Comparison of ENCODE assay signal across 1 cellular context in genomic region chr1:46643368-46643775, GRCh38.
A peak's percentile ranks its signal among the peaks of the same experiment; 100 is the strongest.
TF ChIP-seq lines count a peak whose summit lies in the region.

No MANE protein-coding gene starts in this region.

TF ChIP-seq in HepG2, 621 proteins besides CTCF, POLR2A, EP300 and RAD21 (continued from another document):
- TF ChIP-seq, protein P1, sequence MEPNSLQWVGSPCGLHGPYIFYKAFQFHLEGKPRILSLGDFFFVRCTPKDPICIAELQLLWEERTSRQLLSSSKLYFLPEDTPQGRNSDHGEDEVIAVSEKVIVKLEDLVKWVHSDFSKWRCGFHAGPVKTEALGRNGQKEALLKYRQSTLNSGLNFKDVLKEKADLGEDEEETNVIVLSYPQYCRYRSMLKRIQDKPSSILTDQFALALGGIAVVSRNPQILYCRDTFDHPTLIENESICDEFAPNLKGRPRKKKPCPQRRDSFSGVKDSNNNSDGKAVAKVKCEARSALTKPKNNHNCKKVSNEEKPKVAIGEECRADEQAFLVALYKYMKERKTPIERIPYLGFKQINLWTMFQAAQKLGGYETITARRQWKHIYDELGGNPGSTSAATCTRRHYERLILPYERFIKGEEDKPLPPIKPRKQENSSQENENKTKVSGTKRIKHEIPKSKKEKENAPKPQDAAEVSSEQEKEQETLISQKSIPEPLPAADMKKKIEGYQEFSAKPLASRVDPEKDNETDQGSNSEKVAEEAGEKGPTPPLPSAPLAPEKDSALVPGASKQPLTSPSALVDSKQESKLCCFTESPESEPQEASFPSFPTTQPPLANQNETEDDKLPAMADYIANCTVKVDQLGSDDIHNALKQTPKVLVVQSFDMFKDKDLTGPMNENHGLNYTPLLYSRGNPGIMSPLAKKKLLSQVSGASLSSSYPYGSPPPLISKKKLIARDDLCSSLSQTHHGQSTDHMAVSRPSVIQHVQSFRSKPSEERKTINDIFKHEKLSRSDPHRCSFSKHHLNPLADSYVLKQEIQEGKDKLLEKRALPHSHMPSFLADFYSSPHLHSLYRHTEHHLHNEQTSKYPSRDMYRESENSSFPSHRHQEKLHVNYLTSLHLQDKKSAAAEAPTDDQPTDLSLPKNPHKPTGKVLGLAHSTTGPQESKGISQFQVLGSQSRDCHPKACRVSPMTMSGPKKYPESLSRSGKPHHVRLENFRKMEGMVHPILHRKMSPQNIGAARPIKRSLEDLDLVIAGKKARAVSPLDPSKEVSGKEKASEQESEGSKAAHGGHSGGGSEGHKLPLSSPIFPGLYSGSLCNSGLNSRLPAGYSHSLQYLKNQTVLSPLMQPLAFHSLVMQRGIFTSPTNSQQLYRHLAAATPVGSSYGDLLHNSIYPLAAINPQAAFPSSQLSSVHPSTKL (CRISPR knock-in tag; IDR thresholded peaks at IDR 0.05) = 0 out of 2 replicates have a peak, but pooled peaks have one; percentile 20
- TF ChIP-seq ZNF234 (CRISPR knock-in tag; conservative IDR thresholded peaks at IDR 0.05) (no peak), ZNF292 (CRISPR knock-in tag; IDR thresholded peaks at IDR 0.05; ENCODE audit: borderline replicate concordance, low read depth) (0 out of 2 replicates have a peak, but pooled peaks have one; percentile 26), ZNF354B (CRISPR knock-in tag; IDR thresholded peaks at IDR 0.05) (no peak), MEIS1 (CRISPR knock-in tag; IDR thresholded peaks at IDR 0.05; ENCODE audit: borderline replicate concordance) (no peak), ZNF644 (CRISPR knock-in tag; IDR thresholded peaks at IDR 0.05; ENCODE audit: low read depth) (peak; percentile 83), RXRB (CRISPR knock-in tag; IDR thresholded peaks at IDR 0.05; ENCODE audit: borderline replicate concordance) (peak; percentile 25; the same call in 1 of the 2 replicates), FOXA3 (CRISPR knock-in tag; IDR thresholded peaks at IDR 0.05) (peak; percentile 24; the same call in 1 of the 2 replicates), ZNF572 (CRISPR knock-in tag; IDR thresholded peaks at IDR 0.05) (no peak), PHF8 (CRISPR knock-in tag; IDR thresholded peaks at IDR 0.05) (no peak)
- TF ChIP-seq, protein P2, sequence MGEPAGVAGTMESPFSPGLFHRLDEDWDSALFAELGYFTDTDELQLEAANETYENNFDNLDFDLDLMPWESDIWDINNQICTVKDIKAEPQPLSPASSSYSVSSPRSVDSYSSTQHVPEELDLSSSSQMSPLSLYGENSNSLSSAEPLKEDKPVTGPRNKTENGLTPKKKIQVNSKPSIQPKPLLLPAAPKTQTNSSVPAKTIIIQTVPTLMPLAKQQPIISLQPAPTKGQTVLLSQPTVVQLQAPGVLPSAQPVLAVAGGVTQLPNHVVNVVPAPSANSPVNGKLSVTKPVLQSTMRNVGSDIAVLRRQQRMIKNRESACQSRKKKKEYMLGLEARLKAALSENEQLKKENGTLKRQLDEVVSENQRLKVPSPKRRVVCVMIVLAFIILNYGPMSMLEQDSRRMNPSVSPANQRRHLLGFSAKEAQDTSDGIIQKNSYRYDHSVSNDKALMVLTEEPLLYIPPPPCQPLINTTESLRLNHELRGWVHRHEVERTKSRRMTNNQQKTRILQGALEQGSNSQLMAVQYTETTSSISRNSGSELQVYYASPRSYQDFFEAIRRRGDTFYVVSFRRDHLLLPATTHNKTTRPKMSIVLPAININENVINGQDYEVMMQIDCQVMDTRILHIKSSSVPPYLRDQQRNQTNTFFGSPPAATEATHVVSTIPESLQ (CRISPR knock-in tag; conservative IDR thresholded peaks at IDR 0.05) = no peak
